ENCODE assay signal across 8 cellular contexts in genomic region chr3:9809239-9809614, GRCh38. TPM values are rescaled to one million over a fixed set of nuclear protein-coding genes. Genes with fewer than 3 reads are reported as not detected.
DNase-seq lines count a peak whose midpoint lies in the region; ATAC-seq and TF ChIP-seq lines count a peak whose summit lies in the region.

No MANE protein-coding gene starts in this region.

- POLR2A ChIA-PET in CD8-positive, alpha-beta memory T cell (lab: Charles Lee): interaction anchor here (0.7 to 3.0 kb wide), 6 partner anchors 9 to 82 kb away, joined by 3 to 37 read pairs (median 4); partner anchors contain the start of genes ARPC4, JAGN1 and TADA3

- no peak for TF ChIP-seq EP300 in tibial nerve (IDR thresholded peaks at IDR 0.05)

- H3K27ac ChIP-seq in CD8-positive, alpha-beta memory T cell (ENCODE audit: low read depth, low read length): peak overlapping the region; percentile 71
- peak overlapping the region; percentile 89 for H3K27ac ChIP-seq in angular gyrus (ENCODE audit: low read depth, low read length)
- peak overlapping the region; percentile 80 to 82 for H3K27ac ChIP-seq in liver (ENCODE audit: low read depth in 1 of 2, low read length in 2 of 2)
- peak overlapping the region; percentile 90 to 99 (median 95) for H3K27ac ChIP-seq in tibial nerve

- TF ChIP-seq RAD21 in liver (IDR thresholded peaks at IDR 0.05): no peak

- no peak for TF ChIP-seq CTCF in liver (IDR thresholded peaks at IDR 0.05; ENCODE audit: low read depth, low read length, missing input control)
- TF ChIP-seq CTCF in tibial nerve (IDR thresholded peaks at IDR 0.05): no peak

- H3K4me3 Mint-ChIP-seq in CD8-positive, alpha-beta memory T cell: peak overlapping the region; percentile 34 to 95 (median 88)

- WGBS in liver: 87% methylated on average over 4 of the region's 4 CpGs
- 82 to 88% methylated on average over 4 of the region's 4 CpGs for WGBS in tibial nerve, 2 donors

- CTCF ChIA-PET in CD8-positive, alpha-beta memory T cell (lab: Charles Lee): interaction anchor here (0.9 to 1.8 kb wide), 4 partner anchors 17 to 60 kb away, joined by 3 to 6 read pairs (median 4); partner anchors contain the start of genes ARPC4 and TADA3

- H3K27me3 Mint-ChIP-seq in CD8-positive, alpha-beta memory T cell: no peaks in the 10 kb centered on the region

- peaks cover 36 to 47% (median 46%) of the 10 kb centered on the region in 3 donors for H3K4me1 Mint-ChIP-seq in CD8-positive, alpha-beta memory T cell

- H3K4me3 ChIP-seq in CD8-positive, alpha-beta memory T cell (ENCODE audit: low read length): peak overlapping the region; percentile 63
- H3K4me3 ChIP-seq in liver (ENCODE audit: low read depth in 1 of 3, low read length in 3 of 3): peak overlapping the region in 2 of 3 donors; percentile 72 to 74
- H3K4me3 ChIP-seq in tibial nerve: peak overlapping the region; percentile 42 to 81 (median 71)

- peaks cover 21% of the 10 kb centered on the region for H3K36me3 ChIP-seq in CD8-positive, alpha-beta memory T cell (ENCODE audit: insufficient read depth, low read length)
- H3K36me3 ChIP-seq in liver (ENCODE audit: control insufficient read depth in 4 of 4, insufficient read depth in 3 of 4, low read depth in 1 of 4, low read length in 3 of 4): peaks cover 8 to 28% (median 25%) of the 10 kb centered on the region in 4 donors
- peaks cover 2 to 47% (median 21%) of the 10 kb centered on the region in 3 donors for H3K36me3 ChIP-seq in tibial nerve

- ATAC-seq in HG02885 (IDR thresholded peaks at IDR 0.05; ENCODE audit: poor library complexity, unreplicated experiment): peak; percentile 31
- no peak for ATAC-seq in GM19397 (IDR thresholded peaks at IDR 0.05; ENCODE audit: unreplicated experiment)
- ATAC-seq in HG02840 (IDR thresholded peaks at IDR 0.05; ENCODE audit: low FRiP score, unreplicated experiment): no peak

- no peak for TF ChIP-seq POLR2A in tibial nerve (IDR thresholded peaks at IDR 0.05)

- H3K9me3 Mint-ChIP-seq in CD8-positive, alpha-beta memory T cell: no peaks in the 10 kb centered on the region

- H3K36me3 Mint-ChIP-seq in CD8-positive, alpha-beta memory T cell: peaks cover 0 to 43% (median 5%) of the 10 kb centered on the region in 3 donors

- peak overlapping the region; percentile 75 to 100 (median 98) for H3K27ac Mint-ChIP-seq in CD8-positive, alpha-beta memory T cell

- peaks cover 28% of the 10 kb centered on the region for H3K4me1 ChIP-seq in CD8-positive, alpha-beta memory T cell (ENCODE audit: insufficient read depth, low read length)
- H3K4me1 ChIP-seq in liver (ENCODE audit: control insufficient read depth in 4 of 4, insufficient read depth in 4 of 4, low read length in 3 of 4) (peaks cover 0 to 13% (median 7%) of the 10 kb centered on the region in 4 donors), tibial nerve (peaks cover 0 to 22% (median 15%) of the 10 kb centered on the region in 4 donors)

- DNase-seq in CD8-positive, alpha-beta memory T cell: peak in 1 of 5 donors; percentile 16
- DNase-seq in tibial nerve (ENCODE audit: low spot score in 2 of 2) (no peak), GM19240 (ENCODE audit: insufficient read length, low spot score) (no peak)

- H3K9me3 ChIP-seq in CD8-positive, alpha-beta memory T cell (ENCODE audit: low read length): no peaks in the 10 kb centered on the region
- H3K9me3 ChIP-seq in liver (ENCODE audit: control insufficient read depth in 4 of 4, low read length in 3 of 4) (no peaks in the 10 kb centered on the region), tibial nerve (no peaks in the 10 kb centered on the region)

- H3K9ac ChIP-seq in liver (ENCODE audit: low read depth in 1 of 2, low read length in 2 of 2): no peak overlapping the region

- H3K27me3 ChIP-seq in CD8-positive, alpha-beta memory T cell (ENCODE audit: insufficient read depth, low read length, poor library complexity, severe bottlenecking): no peaks in the 10 kb centered on the region
- H3K27me3 ChIP-seq in liver (ENCODE audit: control insufficient read depth in 4 of 4, insufficient read depth in 4 of 4, low read length in 3 of 4) (no peaks in the 10 kb centered on the region), tibial nerve (no peaks in the 10 kb centered on the region)

TF ChIP-seq in liver, 16 proteins besides CTCF, POLR2A, EP300 and RAD21:
- no peak for TF ChIP-seq NR2F2 (IDR thresholded peaks at IDR 0.05)
- no peak for TF ChIP-seq GABPA (IDR thresholded peaks at IDR 0.05 in 1 of 2, conservative IDR thresholded peaks at IDR 0.05 in 1 of 2)
- no peak for TF ChIP-seq FOXA1 (IDR thresholded peaks at IDR 0.05)
- TF ChIP-seq TAF1 (conservative IDR thresholded peaks at IDR 0.05): no peak
- TF ChIP-seq ATF3 (IDR thresholded peaks at IDR 0.05): no peak
- no peak for TF ChIP-seq JUND (IDR thresholded peaks at IDR 0.05)
- TF ChIP-seq MAX (IDR thresholded peaks at IDR 0.05): no peak
- no peak for TF ChIP-seq RXRA (IDR thresholded peaks at IDR 0.05)
- TF ChIP-seq REST (IDR thresholded peaks at IDR 0.05): no peak
- no peak for TF ChIP-seq HNF4G (IDR thresholded peaks at IDR 0.05)
- no peak for TF ChIP-seq HNF4A (conservative IDR thresholded peaks at IDR 0.05)
- TF ChIP-seq YY1 (IDR thresholded peaks at IDR 0.05): no peak
- no peak for TF ChIP-seq FOXA2 (IDR thresholded peaks at IDR 0.05)
- no peak for TF ChIP-seq EGR1 (IDR thresholded peaks at IDR 0.05; ENCODE audit: low read depth in 2 of 2)
- TF ChIP-seq SP1 (IDR thresholded peaks at IDR 0.05): no peak

RNA-seq across cellular contexts. Expression of gene TTLL3, which starts 0.8 kb away (rescaled TPM):
- total RNA-seq in CD8-positive, alpha-beta memory T cell: 10 to 100 TPM; 18.8 to 19.1 TPM
- polyA plus RNA-seq in CD8-positive, alpha-beta memory T cell: 3.8 TPM
- total RNA-seq in liver (10 to 100 TPM in 1 of 2 donors, 1 to 10 TPM in 1; 4.9 to 19.6 TPM), tibial nerve (100 to 1,000 TPM in 3 of 4 donors, 10 to 100 TPM in 1; 58.2 to 173 (median 120) TPM)
- polyA plus RNA-seq in liver: 1 to 10 TPM; 2.8 to 8.0 TPM

RNA-seq across cellular contexts. Expression of gene ARPC4, which starts 16.3 kb away (rescaled TPM):
- 100 to 1,000 TPM; 309 to 319 TPM for total RNA-seq in CD8-positive, alpha-beta memory T cell
- 277 TPM for polyA plus RNA-seq in CD8-positive, alpha-beta memory T cell
- total RNA-seq in liver: 10 to 100 TPM; 53.3 to 53.6 TPM
- 10 to 100 TPM; 22.1 to 51.8 TPM for polyA plus RNA-seq in liver
- 100 to 1,000 TPM in 2 of 4 donors, 10 to 100 TPM in 2; 96.3 to 169 (median 125) TPM for total RNA-seq in tibial nerve

RNA-seq across cellular contexts. Expression of gene TADA3, which starts 17.0 kb away (rescaled TPM):
- 10 to 100 TPM; 57.0 to 58.8 TPM for total RNA-seq in CD8-positive, alpha-beta memory T cell
- 64.4 TPM for polyA plus RNA-seq in CD8-positive, alpha-beta memory T cell
- 10 to 100 TPM; 20.7 to 22.3 TPM for total RNA-seq in liver
- polyA plus RNA-seq in liver: 10 to 100 TPM; 16.2 to 27.8 TPM
- 10 to 100 TPM; 56.1 to 69.0 (median 65.4) TPM for total RNA-seq in tibial nerve

RNA-seq across cellular contexts. Expression of gene RPUSD3, which starts 34.6 kb away (rescaled TPM):
- 10 to 100 TPM; 74.3 to 77.6 TPM for total RNA-seq in CD8-positive, alpha-beta memory T cell
- polyA plus RNA-seq in CD8-positive, alpha-beta memory T cell: 51.8 TPM
- 10 to 100 TPM; 14.4 to 17.3 TPM for total RNA-seq in liver
- polyA plus RNA-seq in liver: 10 to 100 TPM; 20.3 to 22.7 TPM
- 10 to 100 TPM; 37.1 to 69.7 (median 52.2) TPM for total RNA-seq in tibial nerve

RNA-seq across cellular contexts. Expression of gene CAMK1, which starts 39.5 kb away (rescaled TPM):
- total RNA-seq in CD8-positive, alpha-beta memory T cell: 10 to 100 TPM; 27.0 to 27.4 TPM
- 2.9 TPM for polyA plus RNA-seq in CD8-positive, alpha-beta memory T cell
- total RNA-seq in liver (10 to 100 TPM; 13.8 to 17.3 TPM), tibial nerve (10 to 100 TPM; 60.3 to 94.8 (median 72.2) TPM)
- polyA plus RNA-seq in liver: 10 to 100 TPM; 16.0 to 20.1 TPM
